Comparison of ENCODE assay signal across 26 cellular contexts in genomic region chr14:93705513-93706156, GRCh38.
"Had no signal": no experiment of that assay in that cellular context is flagged by ENCODE, and none has a peak within 500 bp of the region (broad histone marks: within the 10 kb centered on the region; RNA-seq: fewer than 3 reads in every experiment).

No MANE protein-coding gene starts in this region.

- H3K27me3 ChIP-seq: adrenal gland, body of pancreas, colonic mucosa, esophagus squamous epithelium, gastroesophageal sphincter had no signal

- DNase-seq: activated CD4-positive, alpha-beta memory T cell treated with anti-CD3 and anti-CD28 coated beads for 36 hours; activated CD4-positive, alpha-beta T cell treated with anti-CD3 and anti-CD28 coated beads for 36 hours; activated CD4-positive, alpha-beta T cell treated with anti-CD3 and anti-CD28 coated beads, Interleukin-2, amount 10 ng/mL, durations not matched to agents 24 days and 14 days; activated CD4-positive, CD25-positive, alpha-beta regulatory T cell; activated CD4-positive, CD25-positive, alpha-beta regulatory T cell treated with anti-CD3 and anti-CD28 coated beads, Interleukin-2, amount 50 U/mL, for 72 hours; activated CD8-positive, alpha-beta T cell treated with anti-CD3 and anti-CD28 coated beads, Interleukin-2, amount 10 ng/mL, durations not matched to agents 7 days and 5 days; activated effector memory CD4-positive, alpha-beta T cell treated with Interleukin-2 at 50 U/mL for 16 hours; activated gamma-delta T cell treated with Interleukin-2 at 50 U/mL for 16 hours; activated naive CD4-positive, alpha-beta T cell treated with anti-CD3 and anti-CD28 coated beads, Interleukin-2, amount 50 U/mL, for 16 hours; activated naive CD4-positive, alpha-beta T cell treated with Interleukin-2 at 50 U/mL for 16 hours; activated T-cell treated with anti-CD3 and anti-CD28 coated beads, Interleukin-2, amount 50 U/mL, for 4 hours; amygdala; aorta; body of pancreas; caudate nucleus; colonic mucosa; effector memory CD4-positive, alpha-beta T cell; erythroblast; esophagus squamous epithelium; foreskin melanocyte; T-helper 2 cell had no signal

- H3K4me3 Mint-ChIP-seq: activated CD4-positive, alpha-beta memory T cell treated with anti-CD3 and anti-CD28 coated beads for 36 hours; activated CD4-positive, alpha-beta T cell treated with anti-CD3 and anti-CD28 coated beads for 36 hours; activated CD4-positive, alpha-beta T cell treated with anti-CD3 and anti-CD28 coated beads, Interleukin-2, amount 10 ng/mL, durations not matched to agents 24 days and 14 days; activated CD8-positive, alpha-beta T cell treated with anti-CD3 and anti-CD28 coated beads, Interleukin-2, amount 10 ng/mL, durations not matched to agents 7 days and 5 days; activated naive CD8-positive, alpha-beta T cell; activated T-cell treated with anti-CD3 and anti-CD28 coated beads, Interleukin-2, amount 50 U/mL, for 4 hours; activated T-helper 17 cell treated with anti-CD3 and anti-CD28 coated beads, Interleukin-2, amount 50 U/mL, for 72 hours; endodermal cell had no signal

- H3K9me3 ChIP-seq: adrenal gland, body of pancreas, colonic mucosa, esophagus squamous epithelium had no signal

- H3K9me3 Mint-ChIP-seq: activated CD4-positive, alpha-beta memory T cell treated with anti-CD3 and anti-CD28 coated beads for 36 hours; activated CD4-positive, alpha-beta T cell treated with anti-CD3 and anti-CD28 coated beads, Interleukin-2, amount 10 ng/mL, durations not matched to agents 24 days and 14 days; endodermal cell had no signal

- H3K4me3 ChIP-seq: adrenal gland, body of pancreas, colonic mucosa, esophagus squamous epithelium, gastroesophageal sphincter had no signal

- H3K4me1 Mint-ChIP-seq: activated CD4-positive, alpha-beta T cell treated with anti-CD3 and anti-CD28 coated beads for 36 hours; activated CD4-positive, alpha-beta T cell treated with anti-CD3 and anti-CD28 coated beads, Interleukin-2, amount 10 ng/mL, durations not matched to agents 24 days and 14 days; activated T-helper 17 cell treated with anti-CD3 and anti-CD28 coated beads, Interleukin-2, amount 50 U/mL, for 72 hours had no signal

- H3K4me1 ChIP-seq: adrenal gland, body of pancreas, colonic mucosa, esophagus squamous epithelium, gastroesophageal sphincter had no signal

- H3K27ac Mint-ChIP-seq: activated CD4-positive, alpha-beta memory T cell treated with anti-CD3 and anti-CD28 coated beads for 36 hours; activated CD4-positive, alpha-beta T cell treated with anti-CD3 and anti-CD28 coated beads for 36 hours; activated CD4-positive, alpha-beta T cell treated with anti-CD3 and anti-CD28 coated beads, Interleukin-2, amount 10 ng/mL, durations not matched to agents 24 days and 14 days; activated CD8-positive, alpha-beta T cell treated with anti-CD3 and anti-CD28 coated beads, Interleukin-2, amount 10 ng/mL, durations not matched to agents 7 days and 5 days; activated naive CD8-positive, alpha-beta T cell; activated T-helper 17 cell treated with anti-CD3 and anti-CD28 coated beads, Interleukin-2, amount 50 U/mL, for 72 hours; endodermal cell had no signal

- H3K27ac ChIP-seq: adrenal gland, body of pancreas, colonic mucosa, esophagus squamous epithelium, gastroesophageal sphincter had no signal

- H3K36me3 Mint-ChIP-seq: activated CD4-positive, alpha-beta memory T cell treated with anti-CD3 and anti-CD28 coated beads for 36 hours; activated naive CD8-positive, alpha-beta T cell had no signal

- H3K36me3 ChIP-seq: adrenal gland, colonic mucosa, esophagus squamous epithelium, gastroesophageal sphincter had no signal
